Comparison of ENCODE assay signal across 8 cellular contexts in the genomic region with DNA sequence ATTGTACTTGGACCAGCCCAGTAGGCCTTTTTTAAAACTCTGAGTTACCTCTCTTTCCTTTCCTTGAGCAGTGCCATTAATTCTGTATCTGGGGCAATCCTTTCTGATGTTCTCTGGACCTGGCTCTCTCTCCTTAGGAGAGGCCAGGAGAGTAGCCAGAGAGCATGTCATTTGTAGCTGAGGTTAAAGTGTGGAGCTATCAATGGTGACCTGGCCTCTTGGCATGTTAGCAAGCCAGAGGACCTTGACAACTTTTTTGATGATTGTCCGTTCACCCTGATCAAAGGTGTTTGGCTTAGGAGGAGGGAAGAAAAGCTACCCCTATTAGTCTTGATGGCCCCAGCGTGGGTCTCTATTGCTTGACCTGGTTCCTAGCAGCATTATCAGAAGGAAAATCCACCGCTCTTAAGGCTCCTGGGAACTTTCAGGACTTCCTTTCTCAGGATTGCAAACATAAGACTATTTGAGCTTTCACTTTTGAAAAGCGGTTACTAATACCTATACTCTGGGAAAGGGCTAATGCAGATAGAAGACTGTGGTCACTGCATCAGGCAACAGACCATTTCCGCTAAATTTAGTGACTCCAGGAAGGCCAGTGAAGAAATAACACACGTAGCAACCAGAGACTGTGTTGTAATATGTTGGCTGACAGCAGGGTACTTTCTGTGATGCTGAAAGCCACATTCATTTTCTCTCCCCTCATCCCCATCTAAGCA. TPM values are rescaled to one million over a fixed set of nuclear protein-coding genes. Genes with fewer than 3 reads are reported as not detected.
DNase-seq lines count a peak whose midpoint lies in the region; ATAC-seq and TF ChIP-seq lines count a peak whose summit lies in the region.

No MANE protein-coding gene starts in this region.

- peak overlapping the region; percentile 77 for H3K27ac Mint-ChIP-seq in activated CD8-positive, alpha-beta memory T cell treated with anti-CD3 and anti-CD28 coated beads, Interleukin-2, amount 10 ng/mL, durations not matched to agents 7 days and 5 days
- H3K27ac Mint-ChIP-seq in type B pancreatic cell, result peak overlapping the region; percentile 87

- H3K4me3 ChIP-seq in right lobe of liver, result no peak overlapping the region

- no peaks in the 10 kb centered on the region for H3K9me3 Mint-ChIP-seq in activated CD8-positive, alpha-beta memory T cell treated with anti-CD3 and anti-CD28 coated beads, Interleukin-2, amount 10 ng/mL, durations not matched to agents 7 days and 5 days (ENCODE audit: low read depth)
- H3K9me3 Mint-ChIP-seq in type B pancreatic cell, result no peaks in the 10 kb centered on the region

- intact Hi-C loops in right lobe of liver (cut with DNase I), result loop anchor here in 1 of 2 donors (10.0 kb wide), 2 partner anchors 136 to 286 kb away; no protein-coding TSS in a partner anchor

- DNase-seq in activated CD8-positive, alpha-beta memory T cell treated with anti-CD3 and anti-CD28 coated beads, Interleukin-2, amount 10 ng/mL, durations not matched to agents 7 days and 5 days, result no peak
- DNase-seq in activated CD8-positive, alpha-beta memory T cell treated with anti-CD3 and anti-CD28 coated beads, Interleukin-2, amount 50 U/mL, for 4 hours, result no peak
- DNase-seq in amniotic epithelial cell (ENCODE audit: low read depth), result peak; percentile 87
- DNase-seq in right lobe of liver, result peak in 1 of 3 donors; percentile 67
- no peak for DNase-seq in type B pancreatic cell (ENCODE audit: extremely low spot score, unreplicated experiment)
- DNase-seq in activated gamma-delta T cell treated with Interleukin-2 at 50 U/mL for 16 hours, result no peak
- DNase-seq in effector CD4-positive, alpha-beta T cell, result no peak
- no peak for DNase-seq in ACHN

- in situ Hi-C loops in ACHN (cut with HindIII; ENCODE audit: low pct_ligation_motif_present, low pct_unique_long_range_greater_than_20kb, low sequenced_read_pairs), result no loop called here

- peaks cover 47% of the 10 kb centered on the region for H3K4me1 Mint-ChIP-seq in activated CD8-positive, alpha-beta memory T cell treated with anti-CD3 and anti-CD28 coated beads, Interleukin-2, amount 10 ng/mL, durations not matched to agents 7 days and 5 days
- H3K4me1 Mint-ChIP-seq in type B pancreatic cell (ENCODE audit: unreplicated experiment), result peaks cover 29% of the 10 kb centered on the region

- no peak overlapping the region for H3K4me3 Mint-ChIP-seq in activated CD8-positive, alpha-beta memory T cell treated with anti-CD3 and anti-CD28 coated beads, Interleukin-2, amount 10 ng/mL, durations not matched to agents 7 days and 5 days
- no peak overlapping the region for H3K4me3 Mint-ChIP-seq in type B pancreatic cell

- CTCF ChIA-PET in activated CD8-positive, alpha-beta memory T cell treated with anti-CD3 and anti-CD28 coated beads, Interleukin-2, amount 10 ng/mL, durations not matched to agents 7 days and 5 days (lab: Charles Lee), result interaction anchor here (0.9 to 8.2 kb wide), 12 partner anchors 13 to 310 kb away, joined by 3 to 55 read pairs (median 4); a partner anchor contains a TSS

- no peaks in the 10 kb centered on the region for H3K27me3 Mint-ChIP-seq in activated CD8-positive, alpha-beta memory T cell treated with anti-CD3 and anti-CD28 coated beads, Interleukin-2, amount 10 ng/mL, durations not matched to agents 7 days and 5 days
- no peaks in the 10 kb centered on the region for H3K27me3 Mint-ChIP-seq in type B pancreatic cell

- no peak for ATAC-seq in activated CD8-positive, alpha-beta memory T cell treated with anti-CD3 and anti-CD28 coated beads, Interleukin-2, amount 10 ng/mL, durations not matched to agents 7 days and 5 days
- peak; percentile 55 to 70 (median 65) for ATAC-seq in right lobe of liver

- peak overlapping the region; percentile 71 to 85 (median 78) for H3K27ac ChIP-seq in right lobe of liver

- H3K36me3 Mint-ChIP-seq in activated CD8-positive, alpha-beta memory T cell treated with anti-CD3 and anti-CD28 coated beads, Interleukin-2, amount 10 ng/mL, durations not matched to agents 7 days and 5 days, result peaks cover 18% of the 10 kb centered on the region
- peaks cover 4% of the 10 kb centered on the region for H3K36me3 Mint-ChIP-seq in type B pancreatic cell

- TF ChIP-seq POLR2A in right lobe of liver (IDR thresholded peaks at IDR 0.05), result peak; percentile 53

- H3K4me1 ChIP-seq in right lobe of liver, result peaks cover 0 to 41% (median 19%) of the 10 kb centered on the region in 4 donors

- 21% methylated on average over 6 of the region's 6 CpGs for WGBS in right lobe of liver (ENCODE audit: insufficient coverage, low coverage, low lambda C conversion rate, missing lambda C conversion rate)

- no peaks in the 10 kb centered on the region for H3K9me3 ChIP-seq in right lobe of liver

- H3K27me3 ChIP-seq in right lobe of liver, result no peaks in the 10 kb centered on the region

- no peaks in the 10 kb centered on the region for H3K36me3 ChIP-seq in right lobe of liver

- TF ChIP-seq CTCF in right lobe of liver (IDR thresholded peaks at IDR 0.05) (no peak), type B pancreatic cell (conservative IDR thresholded peaks at IDR 0.05) (no peak)

RNA-seq across cellular contexts. Expression of a gene that starts 18.2 kb away (rescaled TPM):
- 10 to 100 TPM; 32.2 to 47.3 TPM for total RNA-seq in activated CD8-positive, alpha-beta memory T cell treated with anti-CD3 and anti-CD28 coated beads, Interleukin-2, amount 10 ng/mL, durations not matched to agents 7 days and 5 days
- total RNA-seq in right lobe of liver (10 to 100 TPM in 4 of 6 experiments, 1 to 10 TPM in 2; 6.3 to 47.9 (median 19.6) TPM), type B pancreatic cell (ENCODE audit: low replicate concordance) (46.6 and 127 TPM in 2 replicates)
